ENCODE assay signal across 21 cellular contexts in genomic region chr4:48247878-48248558, GRCh38. TPM values are rescaled to one million over a fixed set of nuclear protein-coding genes. Genes with fewer than 3 reads are reported as not detected.
A peak's percentile ranks its signal among the peaks of the same experiment; 100 is the strongest.
DNase-seq lines count a peak whose midpoint lies in the region; ATAC-seq and TF ChIP-seq lines count a peak whose summit lies in the region.
"Had no signal": no experiment of that assay in that cellular context is flagged by ENCODE, and none has a peak within 500 bp of the region (broad histone marks: within the 10 kb centered on the region; RNA-seq: fewer than 3 reads in every experiment).

No MANE protein-coding gene starts in this region.

- H3K4me1 ChIP-seq in PC-3 (ENCODE audit: insufficient read depth, low read length), result peaks cover 23% of the 10 kb centered on the region

- intact Hi-C loops in PC-3 (cut with micrococcal nuclease), result no loop called here

- H3K4me1 Mint-ChIP-seq in activated naive CD8-positive, alpha-beta T cell treated with anti-CD3 and anti-CD28 coated beads, Interleukin-2, amount 50 U/mL, for 24 hours, result peaks cover 8% of the 10 kb centered on the region
- H3K4me1 Mint-ChIP-seq: stimulated activated naive CD8-positive, alpha-beta T cell treated with anti-CD3 and anti-CD28 coated beads, Interleukin-15, amount 100 ng/mL, for 72 hours had no signal

- no peak overlapping the region for H3K4me3 ChIP-seq in PC-3 (ENCODE audit: low read length)
- H3K4me3 ChIP-seq in coronary artery, result no peak overlapping the region
- H3K4me3 ChIP-seq: dorsolateral prefrontal cortex, esophagus muscularis mucosa, MG63, PC-9, SK-N-MC had no signal

- peaks cover 5% of the 10 kb centered on the region for H3K9me3 Mint-ChIP-seq in activated naive CD8-positive, alpha-beta T cell treated with anti-CD3 and anti-CD28 coated beads, Interleukin-2, amount 50 U/mL, for 24 hours
- H3K9me3 Mint-ChIP-seq: activated T-cell treated with anti-CD3 and anti-CD28 coated beads, Interleukin-2, amount 50 U/mL, for 4 hours; stimulated activated naive CD8-positive, alpha-beta T cell treated with anti-CD3 and anti-CD28 coated beads, Interleukin-15, amount 100 ng/mL, for 72 hours had no signal

- H3F3A ChIP-seq in PC-3 (ENCODE audit: low read length, unreplicated experiment), result no peaks in the 10 kb centered on the region

- H3K4me3 Mint-ChIP-seq in activated naive CD8-positive, alpha-beta T cell treated with anti-CD3 and anti-CD28 coated beads, Interleukin-2, amount 50 U/mL, for 24 hours, result no peak overlapping the region
- H3K4me3 Mint-ChIP-seq: activated naive CD8-positive, alpha-beta T cell; activated T-cell treated with anti-CD3 and anti-CD28 coated beads, Interleukin-2, amount 50 U/mL, for 4 hours; stimulated activated naive CD8-positive, alpha-beta T cell treated with anti-CD3 and anti-CD28 coated beads, Interleukin-15, amount 100 ng/mL, for 72 hours had no signal

- no peaks in the 10 kb centered on the region for H4K20me1 ChIP-seq in PC-3 (ENCODE audit: low read length)

- H3K27me3 ChIP-seq in PC-3 (ENCODE audit: low read length), result no peaks in the 10 kb centered on the region
- H3K27me3 ChIP-seq: dorsolateral prefrontal cortex, esophagus muscularis mucosa, MG63 had no signal

- peaks cover 11% of the 10 kb centered on the region; the same call in 1 of the 2 replicates for H3K79me2 ChIP-seq in PC-3 (ENCODE audit: low read length)

- no peaks in the 10 kb centered on the region for H3K9me2 ChIP-seq in PC-3 (replicated peaks; ENCODE audit: low read length)

- H3K9me3 ChIP-seq in PC-3 (ENCODE audit: low read length), result no peaks in the 10 kb centered on the region
- H3K9me3 ChIP-seq: esophagus muscularis mucosa, MG63 had no signal

- TF ChIP-seq CTCF in PC-3 (conservative IDR thresholded peaks at IDR 0.05; ENCODE audit: low read depth, low read length) (no peak), coronary artery (IDR thresholded peaks at IDR 0.05) (no peak)

- H3K27ac Mint-ChIP-seq in activated naive CD8-positive, alpha-beta T cell treated with anti-CD3 and anti-CD28 coated beads, Interleukin-2, amount 50 U/mL, for 24 hours, result no peak overlapping the region
- H3K27ac Mint-ChIP-seq: activated naive CD8-positive, alpha-beta T cell had no signal

- no peak overlapping the region for H3K9ac ChIP-seq in PC-3 (ENCODE audit: low read length)

- H2AFZ ChIP-seq in PC-3 (ENCODE audit: low read length), result no peak overlapping the region
- H2AFZ ChIP-seq: PC-9 had no signal

- H3K36me3 Mint-ChIP-seq in activated naive CD8-positive, alpha-beta T cell treated with anti-CD3 and anti-CD28 coated beads, Interleukin-2, amount 50 U/mL, for 24 hours (ENCODE audit: low read depth), result peaks cover 5% of the 10 kb centered on the region

- CTCF ChIA-PET in PC-3 (lab: Charles Lee), result no interaction called here

- POLR2A ChIA-PET in PC-3 (lab: Charles Lee; ENCODE audit: unreplicated experiment), result no interaction called here

- H3K27me3 Mint-ChIP-seq in activated naive CD8-positive, alpha-beta T cell treated with anti-CD3 and anti-CD28 coated beads, Interleukin-2, amount 50 U/mL, for 24 hours, result no peaks in the 10 kb centered on the region
- H3K27me3 Mint-ChIP-seq: activated naive CD8-positive, alpha-beta T cell; stimulated activated naive CD8-positive, alpha-beta T cell treated with anti-CD3 and anti-CD28 coated beads, Interleukin-15, amount 100 ng/mL, for 72 hours had no signal

- no peaks in the 10 kb centered on the region for H3K36me3 ChIP-seq in PC-3 (ENCODE audit: low read depth, low read length)
- H3K36me3 ChIP-seq: esophagus muscularis mucosa, MG63 had no signal

- H3K4me2 ChIP-seq in PC-3 (ENCODE audit: low read length), result no peak overlapping the region
- H3K4me2 ChIP-seq: PC-9 had no signal

- H3K27ac ChIP-seq in PC-3 (ENCODE audit: low read length) (peak overlapping the region; percentile 57; the same call in 1 of the 2 replicates), coronary artery (no peak overlapping the region)
- H3K27ac ChIP-seq: dorsolateral prefrontal cortex, esophagus muscularis mucosa, PC-9, SK-N-MC had no signal

- no peak for DNase-seq in PC-3
- no peak for DNase-seq in coronary artery (ENCODE audit: low spot score)
- DNase-seq in activated naive CD8-positive, alpha-beta T cell treated with anti-CD3 and anti-CD28 coated beads, Interleukin-2, amount 50 U/mL, for 24 hours, result no peak
- DNase-seq in GM03348 (ENCODE audit: low spot score), result no peak
- DNase-seq: activated CD4-positive, alpha-beta T cell treated with anti-CD3 and anti-CD28 coated beads, Interleukin-2, amount 50 U/mL, for 1 hour; activated T-cell treated with anti-CD3 and anti-CD28 coated beads, Interleukin-2, amount 50 U/mL, for 4 hours; dorsolateral prefrontal cortex; mesendoderm; MG63; NCI-H2081; NCI-H524 treated with DMSO at 0.1 percent for 48 hours; PC-9; stimulated activated CD4-positive, alpha-beta T cell treated with anti-CD3 and anti-CD28 coated beads, Interleukin-15, amount 100 ng/mL, for 24 hours; stimulated activated naive CD8-positive, alpha-beta T cell treated with anti-CD3 and anti-CD28 coated beads, Interleukin-15, amount 100 ng/mL, for 72 hours had no signal

- no TSS peak for BruUV-seq in PC-3 (replicated peaks; lab: Mats Ljungman, UMichigan)

- ATAC-seq in GM18498 (IDR thresholded peaks at IDR 0.05; ENCODE audit: unreplicated experiment) (peak; percentile 52), GM19395 (IDR thresholded peaks at IDR 0.05; ENCODE audit: unreplicated experiment) (peak; percentile 59), HG02759 (IDR thresholded peaks at IDR 0.05; ENCODE audit: unreplicated experiment) (peak; percentile 34), PC-3 (no peak), HG03342 (IDR thresholded peaks at IDR 0.05; ENCODE audit: unreplicated experiment) (no peak)
- ATAC-seq in activated naive CD8-positive, alpha-beta T cell treated with anti-CD3 and anti-CD28 coated beads, Interleukin-2, amount 50 U/mL, for 24 hours, result no peak
- ATAC-seq: activated T-cell treated with anti-CD3 and anti-CD28 coated beads, Interleukin-2, amount 50 U/mL, for 4 hours; stimulated activated naive CD8-positive, alpha-beta T cell treated with anti-CD3 and anti-CD28 coated beads, Interleukin-15, amount 100 ng/mL, for 72 hours had no signal

RNA-seq across cellular contexts. Expression of gene TEC, which starts 21.6 kb away (rescaled TPM):
- total RNA-seq in PC-3 (2014; rRNA removed), result 3.9 and 10.4 TPM in 2 replicates

Comparison
In these comparisons a context has a peak if more than half of its experiments do, and no peak if none do; other contexts are left out.
1. ATAC-seq: peak in GM18498 (single experiment), GM19395 (single experiment) and HG02759 (single experiment); none in PC-3 (single experiment), HG03342 (single experiment) and activated naive CD8-positive, alpha-beta T cell treated with anti-CD3 and anti-CD28 coated beads, Interleukin-2, amount 50 U/mL, for 24 hours (single experiment).